10 cellular contexts compared by ENCODE assay signal in the genomic region with DNA sequence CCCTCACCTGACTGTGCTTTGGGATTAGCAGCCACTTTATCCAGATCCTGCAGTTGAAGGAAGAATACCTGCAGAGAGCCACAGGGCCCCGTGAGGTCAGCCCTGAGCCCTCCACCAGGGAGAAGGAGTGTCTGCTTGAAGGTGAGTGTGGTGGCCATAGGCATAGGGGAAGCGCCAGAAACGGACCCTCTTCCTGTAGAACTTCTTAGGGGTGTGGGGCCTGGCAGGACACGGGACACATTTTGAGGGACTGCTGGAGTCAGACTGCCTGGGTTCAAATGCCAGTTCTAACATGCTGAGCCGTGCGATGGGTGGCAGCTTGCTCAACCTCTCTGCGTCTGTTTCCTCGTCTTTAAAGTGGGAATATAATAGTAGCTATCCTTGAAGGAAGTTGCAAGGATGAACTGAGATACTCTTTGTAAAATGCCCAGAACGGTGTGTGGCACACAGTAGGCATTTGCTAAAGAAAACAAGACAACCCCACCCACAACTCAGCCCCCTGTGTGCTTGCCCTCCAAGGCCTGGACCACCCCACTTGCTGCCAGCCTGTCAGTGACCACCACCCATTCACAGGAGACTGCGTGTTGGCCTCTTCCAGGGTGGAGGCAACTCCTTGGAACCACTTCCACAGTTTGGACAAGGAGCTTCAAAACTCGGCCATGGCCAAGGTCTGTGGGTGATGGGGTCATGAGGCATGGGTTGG. TPM values are rescaled to one million over a fixed set of nuclear protein-coding genes. Genes with fewer than 3 reads are reported as not detected.
DNase-seq lines count a peak whose midpoint lies in the region; ATAC-seq and TF ChIP-seq lines count a peak whose summit lies in the region.
"Had no signal": no experiment of that assay in that cellular context is flagged by ENCODE, and none has a peak within 500 bp of the region (broad histone marks: within the 10 kb centered on the region; RNA-seq: fewer than 3 reads in every experiment).

No MANE protein-coding gene starts in this region.

- peak overlapping the region; percentile 59 for H3K4me2 ChIP-seq in OCI-LY7 (ENCODE audit: low read length)

- peaks cover under 1% of the 10 kb centered on the region; the same call in 1 of the 2 replicates for H3K79me2 ChIP-seq in OCI-LY7 (ENCODE audit: insufficient read depth, low read depth, low read length)

- no peak for TF ChIP-seq CTCF in OCI-LY7 (conservative IDR thresholded peaks at IDR 0.05; ENCODE audit: low read length)

- H3K27ac ChIP-seq in right cardiac atrium (ENCODE audit: low read length): no peak overlapping the region
- H3K27ac ChIP-seq in OCI-LY7 (ENCODE audit: low read depth, low read length, poor library complexity, severe bottlenecking): peak overlapping the region; percentile 7
- H3K27ac ChIP-seq in effector memory CD4-positive, alpha-beta T cell (ENCODE audit: insufficient read depth, low read length, poor library complexity, severe bottlenecking): peak overlapping the region; percentile 30
- H3K27ac ChIP-seq: body of pancreas, psoas muscle had no signal

- H2AFZ ChIP-seq in OCI-LY7 (ENCODE audit: low read length): peak overlapping the region; percentile 72; the same call in 1 of the 2 replicates

- H3K9me3 Mint-ChIP-seq in stimulated activated naive CD8-positive, alpha-beta T cell treated with anti-CD3 and anti-CD28 coated beads, Interleukin-15, amount 100 ng/mL, for 72 hours: no peaks in the 10 kb centered on the region

- WGBS in right cardiac atrium: 80% methylated on average over 11 of the region's 11 CpGs

- H3K4me3 Mint-ChIP-seq in stimulated activated naive CD8-positive, alpha-beta T cell treated with anti-CD3 and anti-CD28 coated beads, Interleukin-15, amount 100 ng/mL, for 72 hours: peak overlapping the region; percentile 83 to 86

- H3K27me3 Mint-ChIP-seq in stimulated activated naive CD8-positive, alpha-beta T cell treated with anti-CD3 and anti-CD28 coated beads, Interleukin-15, amount 100 ng/mL, for 72 hours: no peaks in the 10 kb centered on the region

- CTCF ChIA-PET in OCI-LY7 (lab: Charles Lee; ENCODE audit: unreplicated experiment): interaction anchor here (0.7 to 1.2 kb wide), 4 partner anchors 22 to 126 kb away, joined by 3 to 4 read pairs (median 4); a partner anchor contains a TSS

- intact Hi-C loops in Right ventricle myocardium inferior (cut with DNase I): loop anchor here (5.0 kb wide), 2 partner anchors 37 to 567 kb away; a partner anchor contains a TSS
- intact Hi-C loops in right cardiac atrium (cut with DNase I): loop anchor here (5.0 to 10.0 kb wide), 11 partner anchors 47 to 570 kb away; no protein-coding TSS in a partner anchor
- intact Hi-C loops in OCI-LY7 (cut with micrococcal nuclease; ENCODE audit: unreplicated experiment): loop anchor here (1.0 to 5.0 kb wide), 2 partner anchors 115 to 177 kb away; no protein-coding TSS in a partner anchor

- H4K20me1 ChIP-seq in OCI-LY7 (ENCODE audit: insufficient read depth, low read length): no peaks in the 10 kb centered on the region

- H3K9me2 ChIP-seq in OCI-LY7 (ENCODE audit: insufficient read depth, low read length): no peaks in the 10 kb centered on the region

- H3K4me1 ChIP-seq in right cardiac atrium (ENCODE audit: control insufficient read depth, insufficient read depth, low read length) (no peaks in the 10 kb centered on the region), OCI-LY7 (ENCODE audit: insufficient read depth, low read length, poor library complexity, severe bottlenecking) (peaks cover 46% of the 10 kb centered on the region)
- H3K4me1 ChIP-seq in effector memory CD4-positive, alpha-beta T cell (ENCODE audit: control insufficient read depth, insufficient read depth, low read length, poor library complexity, severe bottlenecking): peaks cover 15% of the 10 kb centered on the region

- peaks cover 44% of the 10 kb centered on the region for H3K4me1 Mint-ChIP-seq in stimulated activated naive CD8-positive, alpha-beta T cell treated with anti-CD3 and anti-CD28 coated beads, Interleukin-15, amount 100 ng/mL, for 72 hours

- no peaks in the 10 kb centered on the region for H3K36me3 ChIP-seq in OCI-LY7 (ENCODE audit: insufficient read depth, low read length)
- H3K36me3 ChIP-seq in effector memory CD4-positive, alpha-beta T cell (ENCODE audit: control insufficient read depth, insufficient read depth, low read length): no peaks in the 10 kb centered on the region

- no peak for ATAC-seq in Right ventricle myocardium inferior
- no peak for ATAC-seq in right cardiac atrium
- no peak for ATAC-seq in stimulated activated naive CD8-positive, alpha-beta T cell treated with anti-CD3 and anti-CD28 coated beads, Interleukin-15, amount 100 ng/mL, for 72 hours
- ATAC-seq in GM19324 (IDR thresholded peaks at IDR 0.05; ENCODE audit: low FRiP score, unreplicated experiment): no peak
- no peak for ATAC-seq in GM21381 (IDR thresholded peaks at IDR 0.05; ENCODE audit: unreplicated experiment)

- no peaks in the 10 kb centered on the region for H3K27me3 ChIP-seq in right cardiac atrium (ENCODE audit: control insufficient read depth, insufficient read depth)
- no peaks in the 10 kb centered on the region for H3K27me3 ChIP-seq in effector memory CD4-positive, alpha-beta T cell (replicated peaks; ENCODE audit: control insufficient read depth, insufficient read depth, low read length, poor library complexity, severe bottlenecking)
- H3K27me3 ChIP-seq: body of pancreas had no signal

- peak; percentile 57 for DNase-seq in Right ventricle myocardium inferior (ENCODE audit: missing footprints)
- no peak for DNase-seq in right cardiac atrium
- no peak for DNase-seq in OCI-LY7 (ENCODE audit: low spot score)
- no peak for DNase-seq in effector memory CD4-positive, alpha-beta T cell
- no peak for DNase-seq in stimulated activated naive CD8-positive, alpha-beta T cell treated with anti-CD3 and anti-CD28 coated beads, Interleukin-15, amount 100 ng/mL, for 72 hours
- no peak for DNase-seq in NOMO-1 treated with DMSO at 0.1 percent for 48 hours (lab: John Stamatoyannopoulos, UW; ENCODE audit: unreplicated experiment)

- TSS peak; percentile 80 for BruUV-seq in OCI-LY7 (replicated peaks; lab: Mats Ljungman, UMichigan)

- H3K9me3 ChIP-seq in right cardiac atrium (ENCODE audit: control insufficient read depth, low read length) (no peaks in the 10 kb centered on the region), OCI-LY7 (ENCODE audit: low read length) (no peaks in the 10 kb centered on the region)
- no peaks in the 10 kb centered on the region for H3K9me3 ChIP-seq in effector memory CD4-positive, alpha-beta T cell (ENCODE audit: control insufficient read depth, low read length)
- H3K9me3 ChIP-seq: body of pancreas, psoas muscle had no signal

- POLR2A ChIA-PET in OCI-LY7 (lab: Charles Lee): interaction anchor here (0.6 to 1.5 kb wide), 4 partner anchors 14 to 127 kb away, joined by 3 to 4 read pairs (median 3); a partner anchor contains a TSS

- H3K4me3 ChIP-seq in right cardiac atrium (ENCODE audit: low read length) (no peak overlapping the region), OCI-LY7 (ENCODE audit: low read depth, low read length, poor library complexity, severe bottlenecking) (peak overlapping the region; percentile 45)
- H3K4me3 ChIP-seq in effector memory CD4-positive, alpha-beta T cell (ENCODE audit: insufficient read depth, low read depth, low read length, poor library complexity, severe bottlenecking): no peak overlapping the region
- H3K4me3 ChIP-seq: body of pancreas had no signal

- peak overlapping the region; percentile 91 to 96 for H3K27ac Mint-ChIP-seq in stimulated activated naive CD8-positive, alpha-beta T cell treated with anti-CD3 and anti-CD28 coated beads, Interleukin-15, amount 100 ng/mL, for 72 hours

RNA-seq across cellular contexts. Expression of a gene that starts 4.8 kb away (rescaled TPM):
- total RNA-seq in Right ventricle myocardium inferior: 25.4 TPM
- 10 to 100 TPM; 14.6 to 17.8 (median 16.7) TPM for total RNA-seq in right cardiac atrium
- 17.1 TPM for polyA plus RNA-seq in right cardiac atrium
- total RNA-seq in OCI-LY7 (2014; rRNA removed; shearing (Covaris generic)): 10.6 and 13.9 TPM in 2 replicates
- total RNA-seq in OCI-LY7 (2022): 29.9 and 33.8 TPM in 2 replicates

RNA-seq across cellular contexts. Expression of a gene that starts 36.3 kb away (rescaled TPM):
- total RNA-seq in Right ventricle myocardium inferior (8.0 TPM), right cardiac atrium (1 to 10 TPM; 4.7 to 9.1 (median 6.5) TPM), OCI-LY7 (2022) (83.5 and 88.6 TPM in 2 replicates)
- polyA plus RNA-seq in right cardiac atrium: 5.7 TPM
- total RNA-seq in OCI-LY7 (2014; rRNA removed; shearing (Covaris generic)): 47.8 and 56.6 TPM in 2 replicates
